In the genomic region with DNA sequence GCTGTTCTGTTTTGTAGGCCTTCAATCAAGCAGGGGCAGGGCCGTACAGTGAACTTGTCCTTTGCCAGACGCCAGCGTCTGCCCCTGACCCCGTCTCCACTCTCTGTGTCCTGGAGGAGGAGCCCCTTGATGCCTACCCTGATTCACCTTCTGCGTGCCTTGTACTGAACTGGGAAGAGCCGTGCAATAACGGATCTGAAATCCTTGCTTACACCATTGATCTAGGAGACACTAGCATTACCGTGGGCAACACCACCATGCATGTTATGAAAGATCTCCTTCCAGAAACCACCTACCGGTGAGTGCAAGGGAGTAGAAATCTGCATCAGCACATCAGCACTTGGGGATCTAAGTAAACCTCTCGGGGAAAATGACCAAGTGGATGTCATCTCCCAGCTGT, we compare ENCODE assay signal across 29 cellular contexts.
"Had no signal": no experiment of that assay in that cellular context is flagged by ENCODE, and none has a peak within 500 bp of the region (broad histone marks: within the 10 kb centered on the region; RNA-seq: fewer than 3 reads in every experiment).

No MANE protein-coding gene starts in this region.

- DNase-seq: activated CD4-positive, alpha-beta memory T cell treated with anti-CD3 and anti-CD28 coated beads, Interleukin-2, amount 10 ng/mL, durations not matched to agents 7 days and 5 days; activated CD4-positive, alpha-beta T cell treated with anti-CD3 and anti-CD28 coated beads for 1 hour; activated CD4-positive, alpha-beta T cell treated with anti-CD3 and anti-CD28 coated beads for 4 hours; activated CD4-positive, alpha-beta T cell treated with anti-CD3 and anti-CD28 coated beads, Interleukin-2, amount 10 ng/mL, durations not matched to agents 7 days and 5 days; activated CD4-positive, alpha-beta T cell treated with anti-CD3 and anti-CD28 coated beads, Interleukin-2, amount 50 U/mL, for 4 hours; activated CD4-positive, CD25-positive, alpha-beta regulatory T cell; activated CD8-positive, alpha-beta memory T cell treated with anti-CD3 and anti-CD28 coated beads, Interleukin-2, amount 50 U/mL, for 48 hours; activated gamma-delta T cell; activated naive CD4-positive, alpha-beta T cell; activated naive CD4-positive, alpha-beta T cell treated with anti-CD3 and anti-CD28 coated beads, Interleukin-2, amount 10 ng/mL, durations not matched to agents 7 days and 5 days; activated naive CD8-positive, alpha-beta T cell treated with anti-CD3 and anti-CD28 coated beads, Interleukin-2, amount 10 ng/mL, durations not matched to agents 7 days and 5 days; activated T-cell treated with anti-CD3 and anti-CD28 coated beads for 4 hours; activated T-cell treated with anti-CD3 and anti-CD28 coated beads, Interleukin-2, amount 50 U/mL, for 24 hours; activated T-cell treated with anti-CD3 and anti-CD28 coated beads, Interleukin-2, amount 50 U/mL, for 72 hours; cortex of kidney; dermis blood vessel endothelial cell; effector CD4-positive, alpha-beta T cell; effector memory CD8-positive, alpha-beta T cell; foreskin fibroblast; head of caudate nucleus; T-helper 2 cell had no signal

- H3K27ac Mint-ChIP-seq: activated CD4-positive, alpha-beta memory T cell treated with anti-CD3 and anti-CD28 coated beads, Interleukin-2, amount 10 ng/mL, durations not matched to agents 7 days and 5 days; activated CD4-positive, alpha-beta T cell treated with anti-CD3 and anti-CD28 coated beads, Interleukin-2, amount 10 ng/mL, durations not matched to agents 7 days and 5 days; activated naive CD4-positive, alpha-beta T cell treated with anti-CD3 and anti-CD28 coated beads, Interleukin-2, amount 10 ng/mL, durations not matched to agents 7 days and 5 days; activated naive CD4-positive, alpha-beta T cell treated with anti-CD3 and anti-CD28 coated beads, Interleukin-2, amount 50 U/mL, for 72 hours; activated naive CD8-positive, alpha-beta T cell treated with anti-CD3 and anti-CD28 coated beads, Interleukin-2, amount 10 ng/mL, durations not matched to agents 7 days and 5 days; activated T-cell treated with anti-CD3 and anti-CD28 coated beads, Interleukin-2, amount 50 U/mL, for 24 hours; activated T-cell treated with anti-CD3 and anti-CD28 coated beads, Interleukin-2, amount 50 U/mL, for 72 hours; brain; effector memory CD8-positive, alpha-beta T cell had no signal

- H3K4me3 ChIP-seq: ascending aorta, breast epithelium had no signal

- FAIRE-seq: colon, frontal cortex had no signal

- H3K27me3 ChIP-seq: ascending aorta, breast epithelium had no signal

- H3K36me3 Mint-ChIP-seq: activated naive CD4-positive, alpha-beta T cell treated with anti-CD3 and anti-CD28 coated beads, Interleukin-2, amount 10 ng/mL, durations not matched to agents 7 days and 5 days had no signal

- ATAC-seq: activated naive CD4-positive, alpha-beta T cell treated with anti-CD3 and anti-CD28 coated beads, Interleukin-2, amount 50 U/mL, for 72 hours; activated T-cell treated with anti-CD3 and anti-CD28 coated beads, Interleukin-2, amount 50 U/mL, for 72 hours; effector memory CD8-positive, alpha-beta T cell; esophagus mucosa had no signal

- H3K9me3 Mint-ChIP-seq: activated CD4-positive, alpha-beta memory T cell treated with anti-CD3 and anti-CD28 coated beads, Interleukin-2, amount 10 ng/mL, durations not matched to agents 7 days and 5 days; activated CD4-positive, alpha-beta T cell treated with anti-CD3 and anti-CD28 coated beads, Interleukin-2, amount 10 ng/mL, durations not matched to agents 7 days and 5 days; activated naive CD4-positive, alpha-beta T cell treated with anti-CD3 and anti-CD28 coated beads, Interleukin-2, amount 10 ng/mL, durations not matched to agents 7 days and 5 days; activated naive CD4-positive, alpha-beta T cell treated with anti-CD3 and anti-CD28 coated beads, Interleukin-2, amount 50 U/mL, for 72 hours; activated naive CD8-positive, alpha-beta T cell treated with anti-CD3 and anti-CD28 coated beads, Interleukin-2, amount 10 ng/mL, durations not matched to agents 7 days and 5 days; activated T-cell treated with anti-CD3 and anti-CD28 coated beads, Interleukin-2, amount 50 U/mL, for 24 hours; activated T-cell treated with anti-CD3 and anti-CD28 coated beads, Interleukin-2, amount 50 U/mL, for 72 hours; brain; central memory CD8-positive, alpha-beta T cell; effector memory CD8-positive, alpha-beta T cell had no signal

- H3K4me3 Mint-ChIP-seq: activated CD4-positive, alpha-beta memory T cell treated with anti-CD3 and anti-CD28 coated beads, Interleukin-2, amount 10 ng/mL, durations not matched to agents 7 days and 5 days; activated CD4-positive, alpha-beta T cell treated with anti-CD3 and anti-CD28 coated beads, Interleukin-2, amount 10 ng/mL, durations not matched to agents 7 days and 5 days; activated naive CD4-positive, alpha-beta T cell treated with anti-CD3 and anti-CD28 coated beads, Interleukin-2, amount 10 ng/mL, durations not matched to agents 7 days and 5 days; activated naive CD8-positive, alpha-beta T cell treated with anti-CD3 and anti-CD28 coated beads, Interleukin-2, amount 10 ng/mL, durations not matched to agents 7 days and 5 days; activated T-cell treated with anti-CD3 and anti-CD28 coated beads, Interleukin-2, amount 50 U/mL, for 24 hours; activated T-cell treated with anti-CD3 and anti-CD28 coated beads, Interleukin-2, amount 50 U/mL, for 72 hours; brain; central memory CD8-positive, alpha-beta T cell; effector memory CD8-positive, alpha-beta T cell had no signal

- H3K4me1 Mint-ChIP-seq: central memory CD8-positive, alpha-beta T cell had no signal

- H3K4me1 ChIP-seq: breast epithelium had no signal

- H3K27me3 Mint-ChIP-seq: activated CD4-positive, alpha-beta memory T cell treated with anti-CD3 and anti-CD28 coated beads, Interleukin-2, amount 10 ng/mL, durations not matched to agents 7 days and 5 days; activated CD4-positive, alpha-beta T cell treated with anti-CD3 and anti-CD28 coated beads, Interleukin-2, amount 10 ng/mL, durations not matched to agents 7 days and 5 days; activated naive CD4-positive, alpha-beta T cell treated with anti-CD3 and anti-CD28 coated beads, Interleukin-2, amount 10 ng/mL, durations not matched to agents 7 days and 5 days; activated naive CD8-positive, alpha-beta T cell treated with anti-CD3 and anti-CD28 coated beads, Interleukin-2, amount 10 ng/mL, durations not matched to agents 7 days and 5 days; activated T-cell treated with anti-CD3 and anti-CD28 coated beads, Interleukin-2, amount 50 U/mL, for 24 hours; brain; central memory CD8-positive, alpha-beta T cell; effector memory CD8-positive, alpha-beta T cell had no signal

- H3K9me3 ChIP-seq: ascending aorta, breast epithelium had no signal

- H3K27ac ChIP-seq: ascending aorta, breast epithelium had no signal

- H3K36me3 ChIP-seq: breast epithelium had no signal
